In the genomic region with DNA sequence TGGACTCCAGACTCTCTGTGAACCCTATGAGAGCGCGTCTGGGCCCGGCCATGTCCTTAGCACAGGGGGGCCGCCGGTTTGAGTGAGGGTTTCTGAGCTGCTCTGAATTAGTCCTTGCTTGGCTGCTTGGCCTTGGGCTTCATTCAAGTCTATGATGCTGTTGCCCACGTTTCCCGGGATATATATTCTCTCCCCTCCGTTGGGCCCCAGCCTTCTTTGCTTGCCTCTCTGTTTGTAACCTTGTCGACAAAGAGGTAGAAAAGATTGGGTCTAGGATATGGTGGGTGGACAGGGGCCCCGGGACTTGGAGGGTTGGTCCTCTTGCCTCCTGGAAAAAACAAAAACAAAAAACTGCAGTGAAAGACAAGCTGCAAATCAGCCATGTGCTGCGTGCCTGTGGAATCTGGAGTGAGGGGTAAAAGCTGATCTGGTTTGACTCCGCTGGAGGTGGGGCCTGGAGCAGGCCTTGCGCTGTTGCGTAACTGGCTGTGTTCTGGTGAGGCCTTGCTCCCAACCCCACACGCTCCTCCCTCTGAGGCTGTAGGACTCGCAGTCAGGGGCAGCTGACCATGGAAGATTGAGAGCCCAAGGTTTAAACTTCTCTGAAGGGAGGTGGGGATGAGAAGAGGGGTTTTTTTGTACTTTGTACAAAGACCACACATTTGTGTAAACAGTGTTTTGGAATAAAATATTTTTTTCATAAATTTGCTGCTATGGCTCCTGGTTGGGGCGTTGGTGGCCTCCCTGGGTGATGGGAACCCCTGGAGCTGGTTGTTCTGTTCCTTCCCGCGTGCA, we compare ENCODE assay signal across 8 cellular contexts. TPM values are rescaled to one million over a fixed set of nuclear protein-coding genes. Genes with fewer than 3 reads are reported as not detected.
DNase-seq lines count a peak whose midpoint lies in the region; ATAC-seq and TF ChIP-seq lines count a peak whose summit lies in the region.

No MANE protein-coding gene starts in this region.

- H3K4me3 Mint-ChIP-seq in activated CD4-positive, alpha-beta T cell treated with anti-CD3 and anti-CD28 coated beads, Interleukin-2, amount 10 ng/mL, durations not matched to agents 24 days and 14 days: peak overlapping the region; percentile 81
- H3K4me3 Mint-ChIP-seq in endodermal cell: no peak overlapping the region

- 89 to 91% methylated on average over 12 to 19 of the region's 19 CpGs for WGBS in endodermal cell (ENCODE audit: insufficient coverage in 1 of 2, insufficient read length in 1 of 2), 2 experiments
- WGBS in mesodermal cell (ENCODE audit: insufficient coverage in 2 of 2), 2 experiments: 83 to 84% methylated on average over 16 to 17 of the region's 19 CpGs
- 48 to 67% methylated on average over 6 to 19 of the region's 19 CpGs for WGBS in transverse colon (ENCODE audit: low coverage in 1 of 2), 2 donors

- H3K9ac ChIP-seq in endodermal cell (ENCODE audit: extremely low read depth, low read length, poor library complexity, severe bottlenecking): no peak overlapping the region

- DNase-seq in activated CD4-positive, alpha-beta T cell treated with anti-CD3 and anti-CD28 coated beads, Interleukin-2, amount 10 ng/mL, durations not matched to agents 24 days and 14 days: peak; percentile 66
- no peak for DNase-seq in activated CD4-positive, alpha-beta T cell treated with anti-CD3 and anti-CD28 coated beads, Interleukin-2, amount 50 U/mL, for 48 hours
- peak; percentile 60 to 82 (median 62) for DNase-seq in Peyer's patch
- no peak for DNase-seq in endodermal cell
- DNase-seq in transverse colon: peak; percentile 78
- DNase-seq in HT-29 (ENCODE audit: low spot score): no peak

- in situ Hi-C loops in transverse colon (cut with MboI; ENCODE audit: low pct_ligation_motif_present in 1 of 4, low pct_unique_long_range_greater_than_20kb in 1 of 4, low sequenced_read_pairs in 3 of 4): loop anchor here in 1 of 4 donors (25.0 kb wide), 1 partner anchor 201 kb away; no protein-coding TSS in a partner anchor

- H3K27ac Mint-ChIP-seq in activated CD4-positive, alpha-beta T cell treated with anti-CD3 and anti-CD28 coated beads, Interleukin-2, amount 10 ng/mL, durations not matched to agents 24 days and 14 days: peak overlapping the region; percentile 77
- H3K27ac Mint-ChIP-seq in endodermal cell: no peak overlapping the region

- H3K27me3 ChIP-seq in Peyer's patch (no peaks in the 10 kb centered on the region), endodermal cell (ENCODE audit: control insufficient read depth, insufficient read depth, low read length, poor library complexity, severe bottlenecking) (no peaks in the 10 kb centered on the region), transverse colon (no peaks in the 10 kb centered on the region)

- no peaks in the 10 kb centered on the region for H3K27me3 Mint-ChIP-seq in activated CD4-positive, alpha-beta T cell treated with anti-CD3 and anti-CD28 coated beads, Interleukin-2, amount 10 ng/mL, durations not matched to agents 24 days and 14 days
- H3K27me3 Mint-ChIP-seq in endodermal cell (ENCODE audit: insufficient read depth): peaks cover 1% of the 10 kb centered on the region

- H3K4me3 ChIP-seq in Peyer's patch: no peak overlapping the region
- H3K4me3 ChIP-seq in endodermal cell (ENCODE audit: low read length): no peak overlapping the region
- no peak overlapping the region for H3K4me3 ChIP-seq in mesodermal cell (ENCODE audit: extremely low read depth, insufficient read depth, low read length, poor library complexity, severe bottlenecking)
- H3K4me3 ChIP-seq in transverse colon: no peak overlapping the region

- peaks cover 0 to 38% (median 23%) of the 10 kb centered on the region in 4 donors for H3K4me1 ChIP-seq in Peyer's patch
- H3K4me1 ChIP-seq in endodermal cell (ENCODE audit: control insufficient read depth, insufficient read depth, low read length): no peaks in the 10 kb centered on the region
- peaks cover 37% of the 10 kb centered on the region for H3K4me1 ChIP-seq in mesodermal cell (ENCODE audit: control insufficient read depth, insufficient read depth, low read length, poor library complexity, severe bottlenecking)
- peaks cover 12 to 26% (median 21%) of the 10 kb centered on the region in 4 donors for H3K4me1 ChIP-seq in transverse colon

- TF ChIP-seq CTCF in Peyer's patch (IDR thresholded peaks at IDR 0.05): no peak
- TF ChIP-seq CTCF in endodermal cell (conservative IDR thresholded peaks at IDR 0.05): no peak
- TF ChIP-seq CTCF in transverse colon (IDR thresholded peaks at IDR 0.05): no peak

- no peak for TF ChIP-seq EP300 in transverse colon (IDR thresholded peaks at IDR 0.05; ENCODE audit: low read depth)

- peak overlapping the region; percentile 45 to 85 (median 70) for H3K27ac ChIP-seq in Peyer's patch
- peak overlapping the region; percentile 47 for H3K27ac ChIP-seq in endodermal cell (ENCODE audit: low read depth, low read length)
- peak overlapping the region; percentile 50 for H3K27ac ChIP-seq in mesodermal cell (ENCODE audit: low read depth, low read length, severe bottlenecking)
- peak overlapping the region; percentile 82 to 93 (median 88) for H3K27ac ChIP-seq in transverse colon

- H3K9me3 Mint-ChIP-seq in activated CD4-positive, alpha-beta T cell treated with anti-CD3 and anti-CD28 coated beads, Interleukin-2, amount 10 ng/mL, durations not matched to agents 24 days and 14 days: no peaks in the 10 kb centered on the region
- H3K9me3 Mint-ChIP-seq in endodermal cell: no peaks in the 10 kb centered on the region

- no peak for ATAC-seq in HG02623 (IDR thresholded peaks at IDR 0.05; ENCODE audit: unreplicated experiment)

- intact Hi-C loops in activated CD4-positive, alpha-beta T cell treated with anti-CD3 and anti-CD28 coated beads, Interleukin-2, amount 10 ng/mL, durations not matched to agents 24 days and 14 days (cut with micrococcal nuclease): loop anchor here (1.0 to 5.0 kb wide), 3 partner anchors 21 to 216 kb away; no protein-coding TSS in a partner anchor
- intact Hi-C loops in transverse colon (cut with DNase I; ENCODE audit: low total_unique reads): no loop called here

- peaks cover 0 to 57% (median 0%) of the 10 kb centered on the region in 3 donors for H3K36me3 ChIP-seq in Peyer's patch
- H3K36me3 ChIP-seq in endodermal cell (ENCODE audit: control insufficient read depth, insufficient read depth, low read length): peaks cover 5% of the 10 kb centered on the region
- peaks cover 20% of the 10 kb centered on the region for H3K36me3 ChIP-seq in mesodermal cell (ENCODE audit: control insufficient read depth, insufficient read depth, low read length)
- H3K36me3 ChIP-seq in transverse colon: peaks cover 0 to 17% (median 7%) of the 10 kb centered on the region in 4 donors

- TF ChIP-seq POLR2A in Peyer's patch (IDR thresholded peaks at IDR 0.05) (no peak), transverse colon (IDR thresholded peaks at IDR 0.05) (no peak)

- H3K36me3 Mint-ChIP-seq in activated CD4-positive, alpha-beta T cell treated with anti-CD3 and anti-CD28 coated beads, Interleukin-2, amount 10 ng/mL, durations not matched to agents 24 days and 14 days (ENCODE audit: low read depth): peaks cover 77% of the 10 kb centered on the region
- peaks cover 5% of the 10 kb centered on the region for H3K36me3 Mint-ChIP-seq in endodermal cell (ENCODE audit: low read depth)

- H3K9me3 ChIP-seq in Peyer's patch: no peaks in the 10 kb centered on the region
- H3K9me3 ChIP-seq in endodermal cell (ENCODE audit: control insufficient read depth, low read length): no peaks in the 10 kb centered on the region
- H3K9me3 ChIP-seq in mesodermal cell (ENCODE audit: control insufficient read depth, low read length): no peaks in the 10 kb centered on the region
- no peaks in the 10 kb centered on the region for H3K9me3 ChIP-seq in transverse colon

- H3K4me1 Mint-ChIP-seq in activated CD4-positive, alpha-beta T cell treated with anti-CD3 and anti-CD28 coated beads, Interleukin-2, amount 10 ng/mL, durations not matched to agents 24 days and 14 days: peaks cover 61% of the 10 kb centered on the region
- peaks cover 25% of the 10 kb centered on the region for H3K4me1 Mint-ChIP-seq in endodermal cell

RNA-seq across cellular contexts. Expression of gene STAT5A, which starts 23.1 kb away (rescaled TPM):
- total RNA-seq in activated CD4-positive, alpha-beta T cell treated with anti-CD3 and anti-CD28 coated beads, Interleukin-2, amount 10 ng/mL, durations not matched to agents 24 days and 14 days: 346 and 348 TPM in 2 replicates
- total RNA-seq in Peyer's patch (10 to 100 TPM; 11.2 to 80.0 (median 34.5) TPM), endodermal cell (1 to 10 TPM; 3.5 to 4.8 TPM), transverse colon (10 to 100 TPM; 36.2 to 93.7 (median 50.3) TPM)
- 2.5 TPM for polyA plus RNA-seq in endodermal cell (2013, experiment 1 of 2)
- 2.2 TPM for polyA plus RNA-seq in endodermal cell (2013, experiment 2 of 2)
- polyA plus RNA-seq in mesodermal cell (2013, experiment 1 of 2): 11.4 TPM
- 7.7 TPM for polyA plus RNA-seq in mesodermal cell (2013, experiment 2 of 2)
- 11.3 and 11.7 TPM in 2 replicates for total RNA-seq in HT-29 (2014; rRNA removed; shearing (Covaris generic))

RNA-seq across cellular contexts. Expression of gene STAT5B, which starts 35.2 kb away (rescaled TPM):
- 184 and 189 TPM in 2 replicates for total RNA-seq in activated CD4-positive, alpha-beta T cell treated with anti-CD3 and anti-CD28 coated beads, Interleukin-2, amount 10 ng/mL, durations not matched to agents 24 days and 14 days
- 100 to 1,000 TPM in 1 of 4 donors, 10 to 100 TPM in 3; 36.3 to 128 (median 68.1) TPM for total RNA-seq in Peyer's patch
- total RNA-seq in endodermal cell: 10 to 100 TPM; 35.7 to 51.4 TPM
- 49.5 TPM for polyA plus RNA-seq in endodermal cell (2013, experiment 1 of 2)
- polyA plus RNA-seq in endodermal cell (2013, experiment 2 of 2): 41.3 TPM
- polyA plus RNA-seq in mesodermal cell (2013, experiment 1 of 2): 31.3 TPM
- polyA plus RNA-seq in mesodermal cell (2013, experiment 2 of 2): 23.8 TPM
- 100 to 1,000 TPM in 2 of 4 donors, 10 to 100 TPM in 2; 51.3 to 151 (median 79.1) TPM for total RNA-seq in transverse colon
- total RNA-seq in HT-29 (2014; rRNA removed; shearing (Covaris generic)): 11.1 and 13.9 TPM in 2 replicates

Comparison
In these comparisons a context has a peak if more than half of its experiments do, and no peak if none do; other contexts are left out.
1. DNase-seq: peak in activated CD4-positive, alpha-beta T cell treated with anti-CD3 and anti-CD28 coated beads, Interleukin-2, amount 10 ng/mL, durations not matched to agents 24 days and 14 days (single experiment), Peyer's patch (3 of 3) and transverse colon (single experiment); none in activated CD4-positive, alpha-beta T cell treated with anti-CD3 and anti-CD28 coated beads, Interleukin-2, amount 50 U/mL, for 48 hours (0 of 2), endodermal cell (single experiment) and HT-29 (single experiment).
2. Peak in every context shown above with its lines, with median percentiles within 50 percentile points of each other: H3K27ac ChIP-seq.